Comparison of ENCODE assay signal across 8 cellular contexts in genomic region chr9:129437626-129438323, GRCh38.
DNase-seq lines count a peak whose midpoint lies in the region; ATAC-seq and TF ChIP-seq lines count a peak whose summit lies in the region.

No MANE protein-coding gene starts in this region.

- WGBS in heart left ventricle, 4 donors: 16 to 33% (median 20%) methylated on average over 20 to 25 of the region's 25 CpGs

- peak overlapping the region; percentile 33 to 65 (median 54) for H3K4me3 ChIP-seq in heart left ventricle
- peak overlapping the region; percentile 61 for H3K4me3 ChIP-seq in rectal smooth muscle tissue (ENCODE audit: low read length)

- TF ChIP-seq CTCF in activated B cell treated with CpG ODN at 0.5 μM for 24 hours (IDR thresholded peaks at IDR 0.05) (no peak), heart left ventricle (IDR thresholded peaks at IDR 0.05) (peak in 3 of 12 donors; percentile 3 to 24 (median 14))

- ATAC-seq in activated B cell treated with CpG ODN at 0.5 μM for 24 hours (ENCODE audit: low read depth) (no peak), heart left ventricle (peak in 3 of 4 donors; percentile 40 to 47 (median 43)), GM18520 (IDR thresholded peaks at IDR 0.05; ENCODE audit: unreplicated experiment) (no peak)

- no peak for TF ChIP-seq POLR2A in heart left ventricle (IDR thresholded peaks at IDR 0.05)

- peaks cover 58% of the 10 kb centered on the region for H3K27me3 Mint-ChIP-seq in activated B cell treated with CpG ODN at 0.5 μM for 24 hours

- H3K36me3 ChIP-seq in heart left ventricle: no peaks in the 10 kb centered on the region
- H3K36me3 ChIP-seq in rectal smooth muscle tissue (ENCODE audit: control insufficient read depth, insufficient read depth, low read length): no peaks in the 10 kb centered on the region

- H3K9ac ChIP-seq in rectal smooth muscle tissue (ENCODE audit: low read length): no peak overlapping the region

- H3K4me1 ChIP-seq in heart left ventricle (peaks cover 0 to 24% (median 14%) of the 10 kb centered on the region in 12 donors), rectal smooth muscle tissue (ENCODE audit: control insufficient read depth, insufficient read depth, low read length) (peaks cover 9% of the 10 kb centered on the region)

- H3K27ac ChIP-seq in heart left ventricle (peak overlapping the region; percentile 20 to 86 (median 72)), rectal smooth muscle tissue (ENCODE audit: low read depth, low read length) (peak overlapping the region; percentile 72)

- H3K27me3 ChIP-seq in heart left ventricle (peaks cover 0 to 27% (median 0%) of the 10 kb centered on the region in 9 donors), rectal smooth muscle tissue (ENCODE audit: control insufficient read depth, insufficient read depth, low read length) (no peaks in the 10 kb centered on the region)

- peaks cover 22% of the 10 kb centered on the region for H3K4me1 Mint-ChIP-seq in activated B cell treated with CpG ODN at 0.5 μM for 24 hours

- DNase-seq in G401 (ENCODE audit: low spot score) (peak; percentile 61), activated B cell treated with CpG ODN at 0.5 μM for 24 hours (no peak), heart left ventricle (peak in 3 of 5 donors; percentile 35 to 57 (median 45)), COLO829 (ENCODE audit: low spot score) (no peak), HUDEP-2 (lab: John Stamatoyannopoulos, UW; ENCODE audit: unreplicated experiment in 76 of 76) (no peak), NCI-H1694 (lab: John Stamatoyannopoulos, UW) (no peak)

- H3K9me3 Mint-ChIP-seq in activated B cell treated with CpG ODN at 0.5 μM for 24 hours: peaks cover 2% of the 10 kb centered on the region

- in situ Hi-C loops in G401 (cut with HindIII; ENCODE audit: low sequenced_read_pairs): no loop called here

- no peak overlapping the region for H3K27ac Mint-ChIP-seq in activated B cell treated with CpG ODN at 0.5 μM for 24 hours

- CTCF ChIA-PET in activated B cell treated with CpG ODN at 0.5 μM for 24 hours (lab: Charles Lee): no interaction called here

- no peaks in the 10 kb centered on the region for H3K36me3 Mint-ChIP-seq in activated B cell treated with CpG ODN at 0.5 μM for 24 hours (ENCODE audit: low read depth)

- peaks cover 0 to 4% (median 0%) of the 10 kb centered on the region in 12 donors for H3K9me3 ChIP-seq in heart left ventricle

- POLR2A ChIA-PET in activated B cell treated with CpG ODN at 0.5 μM for 24 hours (lab: Charles Lee): no interaction called here

- peak overlapping the region; percentile 55 for H3K4me3 Mint-ChIP-seq in activated B cell treated with CpG ODN at 0.5 μM for 24 hours

- intact Hi-C loops in activated B cell treated with CpG ODN at 0.5 μM for 24 hours (cut with micrococcal nuclease) (loop anchor here (2.0 kb wide), 2 partner anchors 23 to 55 kb away; no protein-coding TSS in a partner anchor), heart left ventricle (cut with DNase I) (loop anchor here in 2 of 10 donors (1.0 to 2.0 kb wide), 3 partner anchors 21 to 55 kb away; no protein-coding TSS in a partner anchor)

Comparison
In these comparisons a context has a peak if more than half of its experiments do, and no peak if none do; other contexts are left out.
1. DNase-seq: peak in G401 (single experiment) and heart left ventricle (3 of 5); none in activated B cell treated with CpG ODN at 0.5 μM for 24 hours (single experiment), COLO829 (single experiment), HUDEP-2 (0 of 76) and NCI-H1694 (single experiment).
2. ATAC-seq: peak in heart left ventricle (3 of 4); none in activated B cell treated with CpG ODN at 0.5 μM for 24 hours (single experiment) and GM18520 (single experiment).